ENCODE assay signal across 11 cellular contexts in the genomic region with DNA sequence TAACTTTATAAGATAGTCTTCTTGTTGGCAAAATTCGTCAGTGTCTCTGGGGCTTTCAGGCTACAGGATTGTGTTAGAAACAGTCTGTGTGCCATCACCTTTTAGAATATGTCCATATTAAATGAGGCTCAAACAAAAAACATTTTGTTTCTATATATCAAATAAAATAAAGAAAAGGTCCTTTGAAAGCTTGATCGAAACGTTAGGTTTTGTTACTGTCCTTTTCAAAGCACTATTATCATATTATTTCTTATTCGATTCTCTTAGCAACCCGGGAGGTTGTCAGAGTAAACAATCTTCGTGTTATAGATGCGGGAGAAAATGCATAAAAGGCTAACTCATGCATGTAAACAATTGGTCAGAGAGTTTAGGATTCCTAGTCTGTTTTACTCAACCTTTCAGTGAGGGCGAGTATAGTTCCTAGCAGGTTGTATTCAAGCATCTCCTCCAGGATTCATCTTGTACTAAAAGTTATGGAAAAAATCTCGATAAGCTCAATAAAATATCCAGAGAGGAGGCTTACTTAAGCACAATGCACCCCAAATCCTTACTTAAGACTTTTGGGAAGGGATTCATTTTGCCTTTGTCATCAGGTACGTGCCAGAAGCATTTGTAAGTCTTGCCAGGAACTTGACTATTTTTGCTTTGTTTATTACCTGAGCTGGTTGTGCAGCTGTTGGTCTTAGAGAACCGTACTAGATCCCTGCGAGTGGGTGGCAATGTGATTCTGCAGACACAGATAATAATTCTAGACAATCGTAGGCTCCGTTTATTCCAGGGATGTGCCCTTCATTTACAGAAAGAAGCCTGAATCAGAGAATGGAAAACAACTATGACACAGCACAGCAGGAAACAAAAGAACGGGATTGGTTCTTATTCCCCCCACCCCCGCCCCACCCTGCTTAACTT.
DNase-seq lines count a peak whose midpoint lies in the region; ATAC-seq and TF ChIP-seq lines count a peak whose summit lies in the region.
"Had no signal": no experiment of that assay in that cellular context is flagged by ENCODE, and none has a peak within 500 bp of the region (broad histone marks: within the 10 kb centered on the region; RNA-seq: fewer than 3 reads in every experiment).

No MANE protein-coding gene starts in this region.

- H3K4me3 Mint-ChIP-seq in activated T-helper 2 cell treated with anti-CD3 and anti-CD28 coated beads, Interferon-gamma antibody, Interleukin-2, Interleukin-4, amounts not matched to agents 10 μg/mL and 5 μg/mL and 100 μg/mL, durations not matched to agents 14 hours and 24 hours and 36 hours (ENCODE audit: low read depth) = peak overlapping the region; percentile 18

- no peaks in the 10 kb centered on the region for H3K9me3 ChIP-seq in A673 (ENCODE audit: low read depth, low read length, poor library complexity, severe bottlenecking)

- no peaks in the 10 kb centered on the region for H3K9me3 Mint-ChIP-seq in activated T-helper 2 cell treated with anti-CD3 and anti-CD28 coated beads, Interferon-gamma antibody, Interleukin-2, Interleukin-4, amounts not matched to agents 10 μg/mL and 5 μg/mL and 100 μg/mL, durations not matched to agents 14 hours and 24 hours and 36 hours

- no peaks in the 10 kb centered on the region for H3K27me3 Mint-ChIP-seq in activated T-helper 2 cell treated with anti-CD3 and anti-CD28 coated beads, Interferon-gamma antibody, Interleukin-2, Interleukin-4, amounts not matched to agents 10 μg/mL and 5 μg/mL and 100 μg/mL, durations not matched to agents 14 hours and 24 hours and 36 hours (ENCODE audit: low read depth)

- peaks cover 59% of the 10 kb centered on the region for H3K4me1 ChIP-seq in A673 (ENCODE audit: insufficient read depth, low read length, poor library complexity, severe bottlenecking)

- ATAC-seq in HG03196 (IDR thresholded peaks at IDR 0.05; ENCODE audit: unreplicated experiment) (no peak), HG02763 (IDR thresholded peaks at IDR 0.05; ENCODE audit: unreplicated experiment) (no peak)

- H3K36me3 Mint-ChIP-seq in activated T-helper 2 cell treated with anti-CD3 and anti-CD28 coated beads, Interferon-gamma antibody, Interleukin-2, Interleukin-4, amounts not matched to agents 10 μg/mL and 5 μg/mL and 100 μg/mL, durations not matched to agents 14 hours and 24 hours and 36 hours (ENCODE audit: low read depth) = peaks cover 3% of the 10 kb centered on the region

- H3K27ac ChIP-seq in A673 (ENCODE audit: low read depth, low read length, poor library complexity, severe bottlenecking) = peak overlapping the region; percentile 53
- H3K27ac ChIP-seq in HL-60 (replicated peaks) = peak overlapping the region; percentile 82

- H3K27ac Mint-ChIP-seq in activated T-helper 2 cell treated with anti-CD3 and anti-CD28 coated beads, Interferon-gamma antibody, Interleukin-2, Interleukin-4, amounts not matched to agents 10 μg/mL and 5 μg/mL and 100 μg/mL, durations not matched to agents 14 hours and 24 hours and 36 hours = peak overlapping the region; percentile 99

- BruUV-seq in A673 (replicated peaks; lab: Mats Ljungman, UMichigan) = no TSS peak

- TF ChIP-seq CTCF in A673 (conservative IDR thresholded peaks at IDR 0.05; ENCODE audit: low read depth, low read length) (no peak), HL-60 (IDR thresholded peaks at IDR 0.05; ENCODE audit: insufficient read depth, low read length) (no peak)

- peaks cover 66% of the 10 kb centered on the region for H3K4me1 Mint-ChIP-seq in activated T-helper 2 cell treated with anti-CD3 and anti-CD28 coated beads, Interferon-gamma antibody, Interleukin-2, Interleukin-4, amounts not matched to agents 10 μg/mL and 5 μg/mL and 100 μg/mL, durations not matched to agents 14 hours and 24 hours and 36 hours (ENCODE audit: low read depth)

- intact Hi-C loops in A673 (cut with micrococcal nuclease; ENCODE audit: unreplicated experiment) = loop anchor here (5.0 to 10.0 kb wide), 4 partner anchors 74 to 192 kb away; a partner anchor contains a TSS
- intact Hi-C loops in activated T-helper 2 cell treated with anti-CD3 and anti-CD28 coated beads, Interferon-gamma antibody, Interleukin-2, Interleukin-4, amounts not matched to agents 10 μg/mL and 5 μg/mL and 100 μg/mL, durations not matched to agents 14 hours and 24 hours and 36 hours (cut with micrococcal nuclease) = loop anchor here (5.0 kb wide), 1 partner anchor 184 kb away; no protein-coding TSS in a partner anchor

- POLR2A ChIA-PET in A673 (lab: Charles Lee; ENCODE audit: low non-redundant PET) = no interaction called here

- DNase-seq in A673 (ENCODE audit: low spot score) (peak; percentile 44), HL-60 (ENCODE audit: low read depth in 1 of 2, low spot score in 1 of 2) (no peak), lung microvascular endothelial cell (ENCODE audit: low read depth in 2 of 2) (peak; percentile 5), NCI-H1694 treated with DMSO at 0.1 percent for 48 hours (lab: John Stamatoyannopoulos, UW) (no peak), COLO668 (lab: John Stamatoyannopoulos, UW; ENCODE audit: unreplicated experiment) (no peak)
- no peak for DNase-seq in activated T-helper 2 cell treated with anti-CD3 and anti-CD28 coated beads, Interferon-gamma antibody, Interleukin-2, Interleukin-4, amounts not matched to agents 10 μg/mL and 5 μg/mL and 100 μg/mL, durations not matched to agents 14 hours and 24 hours and 36 hours (ENCODE audit: low spot score)
- DNase-seq: GF-D8, HCEC 1CT, NCI-H187 treated with DMSO at 0.1 percent for 48 hours had no signal

- H3K4me3 ChIP-seq in A673 (ENCODE audit: low read depth, low read length, poor library complexity, severe bottlenecking) = no peak overlapping the region
- H3K4me3 ChIP-seq in HL-60 (replicated peaks; ENCODE audit: insufficient read depth, low read length) = no peak overlapping the region

- CTCF ChIA-PET in A673 (lab: Charles Lee) = no interaction called here

- H3K36me3 ChIP-seq in A673 (ENCODE audit: insufficient read depth, low read length, poor library complexity, severe bottlenecking) = no peaks in the 10 kb centered on the region

- H3K27me3 ChIP-seq in A673 (replicated peaks; ENCODE audit: insufficient read depth, low read depth, low read length, poor library complexity) (no peaks in the 10 kb centered on the region), HL-60 (ENCODE audit: insufficient read depth, poor library complexity, severe bottlenecking) (no peaks in the 10 kb centered on the region)

Comparison
In these comparisons a context has a peak if more than half of its experiments do, and no peak if none do; other contexts are left out.
1. DNase-seq: peak in A673 (single experiment) and lung microvascular endothelial cell (2 of 2); none in HL-60 (0 of 2), activated T-helper 2 cell treated with anti-CD3 and anti-CD28 coated beads, Interferon-gamma antibody, Interleukin-2, Interleukin-4, amounts not matched to agents 10 μg/mL and 5 μg/mL and 100 μg/mL, durations not matched to agents 14 hours and 24 hours and 36 hours (single experiment), NCI-H1694 treated with DMSO at 0.1 percent for 48 hours (single experiment) and COLO668 (single experiment).